8 cellular contexts compared by ENCODE assay signal in the genomic region with DNA sequence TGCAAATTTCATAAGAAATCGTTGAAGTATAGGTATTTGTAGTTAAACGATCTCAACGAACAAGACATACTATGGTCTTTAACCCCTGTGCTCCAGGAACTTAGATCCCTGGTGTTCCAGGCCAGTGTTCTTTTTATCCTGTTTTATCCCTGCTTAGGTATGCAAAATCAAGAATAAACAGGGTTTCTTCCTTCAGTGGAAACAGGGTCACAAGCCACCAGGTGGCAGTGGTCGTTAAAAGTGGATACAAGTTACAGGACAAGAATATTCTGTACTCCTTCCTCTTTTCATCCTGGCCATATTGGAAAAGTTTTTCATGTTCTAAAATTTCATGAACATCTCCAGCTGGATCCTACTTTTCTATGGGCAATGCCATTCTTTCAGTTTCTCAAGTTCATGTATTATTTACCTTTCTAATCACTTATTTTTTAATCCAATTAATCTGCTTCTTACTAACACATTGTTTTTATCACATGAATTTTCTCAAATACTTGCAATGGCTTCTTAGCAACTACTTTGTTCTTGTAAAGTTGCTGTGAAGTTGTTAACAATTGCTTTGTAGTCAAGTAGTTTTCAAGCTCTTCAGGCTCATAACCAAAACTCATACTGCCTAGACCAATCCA. TPM values are rescaled to one million over a fixed set of nuclear protein-coding genes. Genes with fewer than 3 reads are reported as not detected.
DNase-seq lines count a peak whose midpoint lies in the region; ATAC-seq and TF ChIP-seq lines count a peak whose summit lies in the region.

No MANE protein-coding gene starts in this region.

- CTCF ChIA-PET in activated CD8-positive, alpha-beta T cell treated with anti-CD3 and anti-CD28 coated beads, Interleukin-2, amount 10 ng/mL, durations not matched to agents 7 days and 5 days (lab: Charles Lee) = interaction anchor here (1.0 to 1.5 kb wide), 3 partner anchors 11 to 879 kb away, joined by 3 to 6 read pairs (median 3); no protein-coding TSS in a partner anchor

- no peak overlapping the region for H3K4me3 Mint-ChIP-seq in activated CD8-positive, alpha-beta T cell treated with anti-CD3 and anti-CD28 coated beads, Interleukin-2, amount 10 ng/mL, durations not matched to agents 7 days and 5 days

- H3K27me3 Mint-ChIP-seq in activated CD8-positive, alpha-beta T cell treated with anti-CD3 and anti-CD28 coated beads, Interleukin-2, amount 10 ng/mL, durations not matched to agents 7 days and 5 days (ENCODE audit: low read depth) = no peaks in the 10 kb centered on the region

- H3K4me3 ChIP-seq in foreskin fibroblast (ENCODE audit: low read depth in 1 of 2, low read length in 2 of 2) (no peak overlapping the region), ovary (no peak overlapping the region)

- peaks cover 5% of the 10 kb centered on the region for H3K4me1 Mint-ChIP-seq in activated CD8-positive, alpha-beta T cell treated with anti-CD3 and anti-CD28 coated beads, Interleukin-2, amount 10 ng/mL, durations not matched to agents 7 days and 5 days (ENCODE audit: low read depth)

- no peaks in the 10 kb centered on the region for H3K36me3 ChIP-seq in ovary

- H3K4me1 ChIP-seq in ovary (ENCODE audit: insufficient read depth) = no peaks in the 10 kb centered on the region

- POLR2A ChIA-PET in activated CD8-positive, alpha-beta T cell treated with anti-CD3 and anti-CD28 coated beads, Interleukin-2, amount 10 ng/mL, durations not matched to agents 7 days and 5 days (lab: Charles Lee) = no interaction called here

- no peak for TF ChIP-seq EP300 in ovary (IDR thresholded peaks at IDR 0.05)

- TF ChIP-seq POLR2A in ovary (IDR thresholded peaks at IDR 0.05) = no peak

- WGBS in ovary, 3 donors = 28 to 33% (median 29%) methylated on average over 4 of the region's 4 CpGs

- H3K9me3 Mint-ChIP-seq in activated CD8-positive, alpha-beta T cell treated with anti-CD3 and anti-CD28 coated beads, Interleukin-2, amount 10 ng/mL, durations not matched to agents 7 days and 5 days (ENCODE audit: insufficient read depth) = no peaks in the 10 kb centered on the region

- peak; percentile 47 for DNase-seq in Daoy (ENCODE audit: low read depth)
- DNase-seq in NCI-H460 (ENCODE audit: extremely low read depth, low read depth) = peak; percentile 73
- DNase-seq in activated CD8-positive, alpha-beta T cell treated with anti-CD3 and anti-CD28 coated beads, Interleukin-2, amount 10 ng/mL, durations not matched to agents 7 days and 5 days = peak; percentile 34
- DNase-seq in foreskin fibroblast = peak; percentile 54 to 85
- peak; percentile 62 to 82 (median 75) for DNase-seq in ovary
- DNase-seq in GOT3 (lab: John Stamatoyannopoulos, UW) = no peak

- no peak overlapping the region for H3K27ac ChIP-seq in ovary

- H3K9me3 ChIP-seq in ovary = no peaks in the 10 kb centered on the region

- TF ChIP-seq CTCF in foreskin fibroblast (IDR thresholded peaks at IDR 0.05; ENCODE audit: low read depth, low read length) = peak; percentile 65
- peak in 2 of 3 donors; percentile 33 to 43 for TF ChIP-seq CTCF in ovary (IDR thresholded peaks at IDR 0.05)

- H3K27ac Mint-ChIP-seq in activated CD8-positive, alpha-beta T cell treated with anti-CD3 and anti-CD28 coated beads, Interleukin-2, amount 10 ng/mL, durations not matched to agents 7 days and 5 days = no peak overlapping the region

- intact Hi-C loops in ovary (cut with DNase I) = loop anchor here in 1 of 4 donors (10.0 kb wide), 1 partner anchor 427 kb away; no protein-coding TSS in a partner anchor

- no peaks in the 10 kb centered on the region for H3K27me3 ChIP-seq in ovary

- H3K36me3 Mint-ChIP-seq in activated CD8-positive, alpha-beta T cell treated with anti-CD3 and anti-CD28 coated beads, Interleukin-2, amount 10 ng/mL, durations not matched to agents 7 days and 5 days (ENCODE audit: low read depth) = no peaks in the 10 kb centered on the region

- peak; percentile 56 for ATAC-seq in HG02642 (IDR thresholded peaks at IDR 0.05; ENCODE audit: poor library complexity, unreplicated experiment)
- ATAC-seq in activated CD8-positive, alpha-beta T cell treated with anti-CD3 and anti-CD28 coated beads, Interleukin-2, amount 10 ng/mL, durations not matched to agents 7 days and 5 days = no peak
- ATAC-seq in HG03196 (IDR thresholded peaks at IDR 0.05; ENCODE audit: unreplicated experiment) = no peak

RNA-seq across cellular contexts. Expression of gene HNMT, which starts 16.4 kb away (rescaled TPM):
- total RNA-seq in Daoy (2014; rRNA removed; shearing (Covaris generic)) = 1.6 and 7.1 TPM in 2 replicates
- 9.8 and 17.0 TPM in 2 replicates for total RNA-seq in NCI-H460 (2014; rRNA removed; shearing (Covaris generic))
- polyA plus RNA-seq in NCI-H460 (2014; cell fraction: nucleus; rRNA removed) = 1.6 and 5.3 TPM in 2 replicates
- total RNA-seq in activated CD8-positive, alpha-beta T cell treated with anti-CD3 and anti-CD28 coated beads, Interleukin-2, amount 10 ng/mL, durations not matched to agents 7 days and 5 days = not detected
- 100 to 1,000 TPM in 2 of 7 donors, 10 to 100 TPM in 5; 56.3 to 140 (median 65.3) TPM for total RNA-seq in ovary
- polyA plus RNA-seq in ovary = 10 to 100 TPM; 77.3 to 95.3 TPM
